In genomic region chr11:73201249-73201648, GRCh38 we compare ENCODE assay signal across 1 cellular context.
TF ChIP-seq lines count a peak whose summit lies in the region.

No MANE protein-coding gene starts in this region.

TF ChIP-seq in SK-N-SH treated with all-trans-retinoic acid at 6 μM for 48 hours, 23 proteins besides CTCF, POLR2A, EP300 and RAD21 (continued from another document):
- no peak for TF ChIP-seq POU6F1 (CRISPR knock-in tag; IDR thresholded peaks at IDR 0.05; ENCODE audit: borderline replicate concordance, low read depth)
- TF ChIP-seq TCF4 (CRISPR knock-in tag; IDR thresholded peaks at IDR 0.05; ENCODE audit: borderline replicate concordance) = no peak
- TF ChIP-seq OSR1 (CRISPR knock-in tag; IDR thresholded peaks at IDR 0.05) = no peak
- TF ChIP-seq CSRNP3 (CRISPR knock-in tag; IDR thresholded peaks at IDR 0.05) = no peak
- no peak for TF ChIP-seq TOX (CRISPR knock-in tag; IDR thresholded peaks at IDR 0.05; ENCODE audit: borderline replicate concordance)
TF ChIP-seq in SK-N-SH treated with all-trans-retinoic acid at 6 μM for 48 hours: peak in this region for 0.
